ENCODE assay signal across 2 cellular contexts in the genomic region with DNA sequence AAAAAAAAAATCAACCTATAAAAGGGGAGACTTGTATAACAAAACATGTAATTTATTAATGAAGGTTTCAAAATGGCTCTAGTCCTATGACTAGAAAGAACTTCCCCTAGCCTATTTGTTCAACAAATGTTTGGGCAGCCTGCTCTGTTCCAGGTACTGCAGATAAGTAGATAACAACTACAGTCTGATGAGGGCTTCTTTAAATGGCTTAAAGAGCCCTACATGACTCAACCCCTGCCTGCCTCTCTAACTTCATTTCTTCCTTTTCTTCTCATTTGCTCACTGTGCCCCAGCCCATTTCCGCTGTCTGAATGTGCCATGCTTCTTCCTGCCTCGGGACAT.
TF ChIP-seq lines count a peak whose summit lies in the region.

No MANE protein-coding gene starts in this region.

TF ChIP-seq in liver, 16 proteins besides CTCF, POLR2A, EP300 and RAD21:
- TF ChIP-seq SP1 (IDR thresholded peaks at IDR 0.05) (peak; percentile 14), MAX (IDR thresholded peaks at IDR 0.05) (no peak), GABPA (IDR thresholded peaks at IDR 0.05 in 1 of 2, conservative IDR thresholded peaks at IDR 0.05 in 1 of 2) (no peak), HNF4G (IDR thresholded peaks at IDR 0.05) (no peak), JUND (IDR thresholded peaks at IDR 0.05) (no peak), REST (IDR thresholded peaks at IDR 0.05) (no peak), YY1 (IDR thresholded peaks at IDR 0.05) (no peak), HNF4A (conservative IDR thresholded peaks at IDR 0.05) (peak in 1 of 2 donors; percentile 10), ATF3 (IDR thresholded peaks at IDR 0.05) (no peak), EGR1 (IDR thresholded peaks at IDR 0.05; ENCODE audit: low read depth in 2 of 2) (no peak), RXRA (IDR thresholded peaks at IDR 0.05) (no peak), FOXA2 (IDR thresholded peaks at IDR 0.05) (no peak), FOXA1 (IDR thresholded peaks at IDR 0.05) (no peak), TAF1 (conservative IDR thresholded peaks at IDR 0.05) (no peak), ZBTB33 (IDR thresholded peaks at IDR 0.05) (no peak)

TF ChIP-seq in HepG2, 621 proteins besides CTCF, POLR2A, EP300 and RAD21:
- TF ChIP-seq POLR2G (IDR thresholded peaks at IDR 0.05; ENCODE audit: low read depth, low read length) (no peak), ZSCAN22 (CRISPR knock-in tag; IDR thresholded peaks at IDR 0.05) (no peak), ZBTB3 (CRISPR knock-in tag; IDR thresholded peaks at IDR 0.05; ENCODE audit: borderline replicate concordance, low read depth) (no peak), ZMYM3 (CRISPR knock-in tag; IDR thresholded peaks at IDR 0.05) (no peak), XBP1 (CRISPR knock-in tag; IDR thresholded peaks at IDR 0.05) (no peak), SUZ12 (IDR thresholded peaks at IDR 0.05; ENCODE audit: low read depth, low read length) (no peak), ATF6 (CRISPR knock-in tag; conservative IDR thresholded peaks at IDR 0.05) (no peak), MIER3 (CRISPR knock-in tag; IDR thresholded peaks at IDR 0.05; ENCODE audit: borderline replicate concordance) (no peak), KLF6 (CRISPR knock-in tag; IDR thresholded peaks at IDR 0.05) (no peak), ZUFSP (CRISPR knock-in tag; IDR thresholded peaks at IDR 0.05; ENCODE audit: borderline replicate concordance) (no peak), HNRNPLL (IDR thresholded peaks at IDR 0.05; ENCODE audit: low read depth, low read length, poor library complexity, severe bottlenecking) (no peak), ZNF570 (CRISPR knock-in tag; IDR thresholded peaks at IDR 0.05; ENCODE audit: borderline replicate concordance) (no peak), ZNF615 (CRISPR knock-in tag; IDR thresholded peaks at IDR 0.05; ENCODE audit: borderline replicate concordance) (no peak), PPARG (CRISPR knock-in tag; conservative IDR thresholded peaks at IDR 0.05) (no peak), RCOR2 (CRISPR knock-in tag; IDR thresholded peaks at IDR 0.05) (no peak), FOXP4 (CRISPR knock-in tag; IDR thresholded peaks at IDR 0.05) (no peak), RFX5 (IDR thresholded peaks at IDR 0.05; ENCODE audit: low read depth, low read length) (no peak)
- TF ChIP-seq, protein P1, sequence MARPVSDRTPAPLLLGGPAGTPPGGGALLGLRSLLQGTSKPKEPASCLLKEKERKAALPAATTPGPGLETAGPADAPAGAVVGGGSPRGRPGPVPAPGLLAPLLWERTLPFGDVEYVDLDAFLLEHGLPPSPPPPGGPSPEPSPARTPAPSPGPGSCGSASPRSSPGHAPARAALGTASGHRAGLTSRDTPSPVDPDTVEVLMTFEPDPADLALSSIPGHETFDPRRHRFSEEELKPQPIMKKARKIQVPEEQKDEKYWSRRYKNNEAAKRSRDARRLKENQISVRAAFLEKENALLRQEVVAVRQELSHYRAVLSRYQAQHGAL (CRISPR knock-in tag; IDR thresholded peaks at IDR 0.05; ENCODE audit: not compliant biosample characterization), result no peak
- TF ChIP-seq, protein P2, sequence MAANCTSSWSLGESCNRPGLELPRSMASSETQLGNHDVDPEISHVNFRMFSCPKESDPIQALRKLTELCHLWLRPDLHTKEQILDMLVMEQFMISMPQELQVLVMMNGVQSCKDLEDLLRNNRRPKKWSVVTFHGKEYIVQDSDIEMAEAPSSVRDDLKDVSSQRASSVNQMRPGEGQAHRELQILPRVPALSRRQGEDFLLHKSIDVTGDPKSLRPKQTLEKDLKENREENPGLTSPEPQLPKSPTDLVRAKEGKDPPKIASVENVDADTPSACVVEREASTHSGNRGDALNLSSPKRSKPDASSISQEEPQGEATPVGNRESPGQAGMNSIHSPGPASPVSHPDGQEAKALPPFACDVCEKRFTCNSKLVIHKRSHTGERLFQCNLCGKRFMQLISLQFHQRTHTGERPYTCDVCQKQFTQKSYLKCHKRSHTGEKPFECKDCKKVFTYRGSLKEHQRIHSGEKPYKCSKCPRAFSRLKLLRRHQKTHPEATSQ (CRISPR knock-in tag; IDR thresholded peaks at IDR 0.05; ENCODE audit: borderline replicate concordance), result no peak
- TF ChIP-seq, protein P3, sequence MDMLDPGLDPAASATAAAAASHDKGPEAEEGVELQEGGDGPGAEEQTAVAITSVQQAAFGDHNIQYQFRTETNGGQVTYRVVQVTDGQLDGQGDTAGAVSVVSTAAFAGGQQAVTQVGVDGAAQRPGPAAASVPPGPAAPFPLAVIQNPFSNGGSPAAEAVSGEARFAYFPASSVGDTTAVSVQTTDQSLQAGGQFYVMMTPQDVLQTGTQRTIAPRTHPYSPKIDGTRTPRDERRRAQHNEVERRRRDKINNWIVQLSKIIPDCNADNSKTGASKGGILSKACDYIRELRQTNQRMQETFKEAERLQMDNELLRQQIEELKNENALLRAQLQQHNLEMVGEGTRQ (IDR thresholded peaks at IDR 0.05; ENCODE audit: low read depth, low read length), result no peak
- TF ChIP-seq, protein P3 (CRISPR knock-in tag; IDR thresholded peaks at IDR 0.05; ENCODE audit: borderline replicate concordance), result no peak
